In the genomic region with DNA sequence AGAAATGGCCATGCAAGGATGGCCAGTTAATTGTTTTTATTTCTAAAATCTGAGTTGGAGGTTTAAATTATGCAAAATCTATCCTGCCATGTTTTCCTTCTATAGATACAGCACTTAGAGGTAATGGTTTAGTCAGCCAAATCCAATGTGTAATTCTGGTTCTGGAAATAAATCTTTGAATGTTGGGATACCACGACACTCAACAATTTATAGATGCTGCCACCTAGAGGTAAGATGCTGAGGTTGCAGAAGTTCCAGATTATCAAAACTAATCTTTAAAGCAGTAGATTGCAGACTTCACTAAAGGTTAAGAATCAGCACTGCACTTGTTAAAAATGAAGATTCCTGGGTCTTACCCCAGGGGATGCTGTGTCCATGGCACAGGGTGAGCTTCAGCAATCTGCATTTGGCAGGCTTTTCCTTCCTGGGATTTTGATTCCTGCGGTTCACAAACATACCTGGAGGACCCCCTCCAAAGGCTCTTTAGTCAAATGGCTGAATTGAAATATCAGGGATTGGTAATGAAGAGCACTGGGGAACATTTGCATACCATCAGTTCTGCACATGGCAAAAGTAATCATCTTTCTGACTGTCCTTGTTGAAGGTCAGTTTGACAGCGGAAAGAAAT, we compare ENCODE assay signal across 9 cellular contexts. TPM values are rescaled to one million over a fixed set of nuclear protein-coding genes. Genes with fewer than 3 reads are reported as not detected.
DNase-seq lines count a peak whose midpoint lies in the region; ATAC-seq and TF ChIP-seq lines count a peak whose summit lies in the region.
"Had no signal": no experiment of that assay in that cellular context is flagged by ENCODE, and none has a peak within 500 bp of the region (broad histone marks: within the 10 kb centered on the region; RNA-seq: fewer than 3 reads in every experiment).

No MANE protein-coding gene starts in this region.

- peaks cover 0 to 14% (median 2%) of the 10 kb centered on the region in 7 donors for H3K27me3 ChIP-seq in heart right ventricle

- H3K4me1 Mint-ChIP-seq in MCF 10A (ENCODE audit: insufficient read depth, unreplicated experiment) (no peaks in the 10 kb centered on the region), mesothelial cell of epicardium (no peaks in the 10 kb centered on the region)
- H3K4me1 Mint-ChIP-seq: activated naive CD4-positive, alpha-beta T cell treated with anti-CD3 and anti-CD28 coated beads, Interleukin-2, amount 50 U/mL, for 24 hours had no signal

- H3K36me3 Mint-ChIP-seq in MCF 10A (ENCODE audit: insufficient read depth, unreplicated experiment) (peaks cover 6% of the 10 kb centered on the region), mesothelial cell of epicardium (no peaks in the 10 kb centered on the region)
- H3K36me3 Mint-ChIP-seq: activated naive CD4-positive, alpha-beta T cell treated with anti-CD3 and anti-CD28 coated beads, Interleukin-2, amount 50 U/mL, for 24 hours had no signal

- POLR2A ChIA-PET in MCF 10A (lab: Yijun Ruan, JAX): no interaction called here

- intact Hi-C loops in heart right ventricle (cut with DNase I): loop anchor here in 5 of 10 donors (1.0 to 10.0 kb wide), 6 partner anchors 74 to 509 kb away; no protein-coding TSS in a partner anchor
- intact Hi-C loops in left ventricle myocardium superior (cut with micrococcal nuclease): loop anchor here (10.0 kb wide), 1 partner anchor 506 kb away; no protein-coding TSS in a partner anchor
- intact Hi-C loops in MCF 10A (cut with micrococcal nuclease): loop anchor here (1.0 kb wide), 1 partner anchor 72 kb away; no protein-coding TSS in a partner anchor

- no peak for DNase-seq in heart right ventricle
- no peak for DNase-seq in left ventricle myocardium superior
- peak; percentile 46 for DNase-seq in NAMALWA (ENCODE audit: low spot score)
- DNase-seq in MCF 10A (ENCODE audit: unreplicated experiment): peak; percentile 37
- no peak for DNase-seq in mesothelial cell of epicardium (ENCODE audit: low spot score in 2 of 2, unreplicated experiment in 2 of 2)
- no peak for DNase-seq in activated effector memory CD4-positive, alpha-beta T cell treated with Interleukin-2 at 50 U/mL for 16 hours
- DNase-seq in activated gamma-delta T cell treated with Interleukin-2 at 50 U/mL for 16 hours: no peak

- H3K27ac Mint-ChIP-seq in MCF 10A (ENCODE audit: low read depth, unreplicated experiment) (no peak overlapping the region), mesothelial cell of epicardium (no peak overlapping the region)
- H3K27ac Mint-ChIP-seq: activated naive CD4-positive, alpha-beta T cell treated with anti-CD3 and anti-CD28 coated beads, Interleukin-2, amount 50 U/mL, for 24 hours had no signal

- WGBS in heart right ventricle, 2 donors: 54 to 59% methylated on average over 3 of the region's 3 CpGs

- H3K4me1 ChIP-seq in heart right ventricle: no peaks in the 10 kb centered on the region

- peaks cover 0 to 16% (median 0%) of the 10 kb centered on the region in 11 donors for H3K9me3 ChIP-seq in heart right ventricle

- CTCF ChIA-PET in MCF 10A (lab: Yijun Ruan, JAX): interaction anchor here (0.5 to 5.4 kb wide), 27 partner anchors 8 to 695 kb away, joined by 3 to 40 read pairs (median 4); no protein-coding TSS in a partner anchor

- no peaks in the 10 kb centered on the region for H3K36me3 ChIP-seq in heart right ventricle

- H3K4me3 ChIP-seq in heart right ventricle: no peak overlapping the region

- H3K9me3 Mint-ChIP-seq in MCF 10A (ENCODE audit: unreplicated experiment) (peaks cover 14% of the 10 kb centered on the region), mesothelial cell of epicardium (peaks cover 11% of the 10 kb centered on the region)

- ATAC-seq in heart right ventricle (no peak), left ventricle myocardium superior (no peak), GM21367 (IDR thresholded peaks at IDR 0.05; ENCODE audit: unreplicated experiment) (no peak)

- TF ChIP-seq CTCF in heart right ventricle (IDR thresholded peaks at IDR 0.05) (peak; percentile 48 to 79 (median 62)), MCF 10A (IDR thresholded peaks at IDR 0.05; ENCODE audit: unreplicated experiment) (peak; percentile 51), mesothelial cell of epicardium (IDR thresholded peaks at IDR 0.05; ENCODE audit: unreplicated experiment) (peak; percentile 84)

- H3K27me3 Mint-ChIP-seq in MCF 10A (ENCODE audit: insufficient read depth, unreplicated experiment): peaks cover 6% of the 10 kb centered on the region
- no peaks in the 10 kb centered on the region for H3K27me3 Mint-ChIP-seq in mesothelial cell of epicardium (ENCODE audit: low read depth)

- H3K4me3 Mint-ChIP-seq in MCF 10A (ENCODE audit: unreplicated experiment) (no peak overlapping the region), mesothelial cell of epicardium (no peak overlapping the region)
- H3K4me3 Mint-ChIP-seq: activated naive CD4-positive, alpha-beta T cell treated with anti-CD3 and anti-CD28 coated beads, Interleukin-2, amount 50 U/mL, for 24 hours had no signal

- BruUV-seq in MCF 10A (replicated peaks; lab: Mats Ljungman, UMichigan): no TSS peak

- H3K27ac ChIP-seq in heart right ventricle: no peak overlapping the region

RNA-seq across cellular contexts. Expression of gene ANO4, which starts 53.4 kb away (rescaled TPM):
- total RNA-seq in heart right ventricle: under 1 TPM in 6 of 10 donors, not detected in 4; 0.08 to 0.45 (median 0.23) TPM
- polyA plus RNA-seq in heart right ventricle: under 1 TPM in 1 of 2 donors, not detected in 1; 0.12 TPM
- total RNA-seq in left ventricle myocardium superior: 0.32 TPM
- total RNA-seq in MCF 10A (2022): 0.15 and 0.91 TPM in 2 replicates
- 4.5 to 5.7 TPM (median 4.5 TPM) in 3 replicates for total RNA-seq in mesothelial cell of epicardium

Comparison
In these comparisons a context has a peak if more than half of its experiments do, and no peak if none do; other contexts are left out.
1. DNase-seq: peak in NAMALWA (single experiment) and MCF 10A (single experiment); none in heart right ventricle (0 of 2), left ventricle myocardium superior (single experiment), mesothelial cell of epicardium (0 of 2), activated effector memory CD4-positive, alpha-beta T cell treated with Interleukin-2 at 50 U/mL for 16 hours (single experiment) and activated gamma-delta T cell treated with Interleukin-2 at 50 U/mL for 16 hours (single experiment).
2. Peak in every context shown above with its lines, with median percentiles within 50 percentile points of each other: CTCF ChIP-seq.